Comparison of ENCODE assay signal across 8 cellular contexts in the genomic region with DNA sequence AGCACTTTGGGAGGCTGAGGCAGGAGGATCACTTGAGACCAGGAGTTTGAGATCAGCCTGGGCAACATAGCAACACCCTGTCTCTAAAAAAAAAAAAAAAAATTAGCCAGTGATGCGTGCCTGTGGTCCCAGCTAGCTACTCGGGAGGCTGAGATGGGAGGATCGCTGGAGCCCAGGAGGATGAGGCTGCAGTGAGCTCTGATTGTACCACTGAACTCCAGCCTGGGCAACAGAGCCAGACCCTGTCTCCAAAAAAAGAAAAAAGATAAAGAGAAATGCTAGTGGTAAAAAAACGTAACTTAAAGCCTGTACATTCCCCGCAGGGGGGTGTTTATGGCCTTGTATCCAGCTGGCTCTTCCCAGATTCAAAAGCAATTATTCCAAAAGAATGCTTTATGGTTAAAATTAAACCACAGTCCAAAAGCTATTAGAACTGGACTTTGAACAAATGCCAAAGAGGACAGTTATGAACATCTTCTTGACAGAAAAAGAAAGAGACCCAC. TPM values are rescaled to one million over a fixed set of nuclear protein-coding genes. Genes with fewer than 3 reads are reported as not detected.
A peak's percentile ranks its signal among the peaks of the same experiment; 100 is the strongest.
DNase-seq lines count a peak whose midpoint lies in the region; ATAC-seq and TF ChIP-seq lines count a peak whose summit lies in the region.

No MANE protein-coding gene starts in this region.

- H3K4me3 ChIP-seq in GM08714 (ENCODE audit: low read length) (peak overlapping the region; percentile 55; the same call in 1 of the 2 replicates), esophagus squamous epithelium (peak overlapping the region; percentile 52 to 82 (median 60)), psoas muscle (peak overlapping the region; percentile 70)

- H3K9me3 ChIP-seq in esophagus squamous epithelium (no peaks in the 10 kb centered on the region), psoas muscle (no peaks in the 10 kb centered on the region)

- H3K4me1 ChIP-seq in esophagus squamous epithelium (peaks cover 8 to 49% (median 12%) of the 10 kb centered on the region in 3 donors), psoas muscle (no peaks in the 10 kb centered on the region)

- no peak for TF ChIP-seq POLR2A in esophagus squamous epithelium (IDR thresholded peaks at IDR 0.05)

- H3K36me3 ChIP-seq in esophagus squamous epithelium (no peaks in the 10 kb centered on the region), psoas muscle (ENCODE audit: insufficient read depth in 1 of 2, low read depth in 1 of 2) (no peaks in the 10 kb centered on the region)

- DNase-seq in RPMI7951 (ENCODE audit: low read depth) (peak; percentile 29), esophagus squamous epithelium (lab: John Stamatoyannopoulos, UW) (no peak), psoas muscle (no peak), 8988T (no peak)
- no peak for DNase-seq in activated CD8-positive, alpha-beta memory T cell treated with anti-CD3 and anti-CD28 coated beads, Interleukin-2, amount 50 U/mL, for 48 hours

- ATAC-seq in psoas muscle: no peak
- ATAC-seq in GM18520 (IDR thresholded peaks at IDR 0.05; ENCODE audit: unreplicated experiment): no peak
- no peak for ATAC-seq in HG03135 (IDR thresholded peaks at IDR 0.05; ENCODE audit: unreplicated experiment)

- H3K27ac ChIP-seq in esophagus squamous epithelium: peak overlapping the region; percentile 84 to 94 (median 88)
- peak overlapping the region; percentile 54 for H3K27ac ChIP-seq in psoas muscle

- intact Hi-C loops in esophagus squamous epithelium (cut with DNase I) (loop anchor here (5.0 kb wide), 2 partner anchors 35 to 105 kb away; a partner anchor contains a TSS), psoas muscle (cut with DNase I) (loop anchor here (1.0 to 5.0 kb wide), 4 partner anchors 35 to 190 kb away; a partner anchor contains a TSS)

- WGBS in esophagus squamous epithelium, 2 donors: 59 to 60% methylated on average over 5 of the region's 5 CpGs
- 70 to 71% (median 71%) methylated on average over 5 of the region's 5 CpGs for WGBS in psoas muscle, 3 donors

- H3K27me3 ChIP-seq in esophagus squamous epithelium (no peaks in the 10 kb centered on the region), psoas muscle (ENCODE audit: insufficient read depth in 3 of 3, low read length in 2 of 3) (peaks cover 0 to under 1% (median 0%) of the 10 kb centered on the region in 3 donors)

- no peak for TF ChIP-seq CTCF in esophagus squamous epithelium (IDR thresholded peaks at IDR 0.05)
- no peak for TF ChIP-seq CTCF in psoas muscle (IDR thresholded peaks at IDR 0.05)

RNA-seq across cellular contexts. Expression of a gene that starts 16.4 kb away (rescaled TPM):
- 0.20 TPM in 1 of 2 replicates, not detected in the other for total RNA-seq in RPMI7951 (2014; rRNA removed; shearing (Covaris generic))
- total RNA-seq in esophagus squamous epithelium (under 1 TPM in 1 of 4 donors, not detected in 3; 0.38 TPM), psoas muscle (not detected)
- under 1 TPM in 2 of 3 donors, not detected in 1; 0.05 to 0.20 TPM for polyA plus RNA-seq in psoas muscle

RNA-seq across cellular contexts. Expression of a gene that starts 30.5 kb away (rescaled TPM):
- total RNA-seq in RPMI7951 (2014; rRNA removed; shearing (Covaris generic)): not detected in 2 replicates
- 10 to 100 TPM; 26.5 to 90.9 (median 55.3) TPM for total RNA-seq in esophagus squamous epithelium
- total RNA-seq in psoas muscle: not detected
- under 1 TPM in 1 of 3 donors, not detected in 2; 0.01 TPM for polyA plus RNA-seq in psoas muscle

RNA-seq across cellular contexts. Expression of a gene that starts 36.6 kb away (rescaled TPM):
- 4.2 and 6.7 TPM in 2 replicates for total RNA-seq in RPMI7951 (2014; rRNA removed; shearing (Covaris generic))
- total RNA-seq in esophagus squamous epithelium (10 to 100 TPM; 16.4 to 38.5 (median 23.3) TPM), psoas muscle (10 to 100 TPM in 2 of 4 donors, 1 to 10 TPM in 2; 8.8 to 16.3 (median 12.7) TPM)
- polyA plus RNA-seq in psoas muscle: 10 to 100 TPM in 1 of 3 donors, 1 to 10 TPM in 2; 6.1 to 20.5 (median 6.4) TPM

RNA-seq across cellular contexts. Expression of a gene that starts 40.6 kb away (rescaled TPM):
- 2,043 and 2,212 TPM in 2 replicates for total RNA-seq in RPMI7951 (2014; rRNA removed; shearing (Covaris generic))
- total RNA-seq in esophagus squamous epithelium: 100 to 1,000 TPM; 453 to 833 (median 750) TPM
- total RNA-seq in psoas muscle: 100 to 1,000 TPM; 175 to 388 (median 238) TPM
- 100 to 1,000 TPM; 190 to 843 (median 225) TPM for polyA plus RNA-seq in psoas muscle

RNA-seq across cellular contexts. Expression of a gene that starts 42.9 kb away (rescaled TPM):
- 38.9 and 40.6 TPM in 2 replicates for total RNA-seq in RPMI7951 (2014; rRNA removed; shearing (Covaris generic))
- 10 to 100 TPM; 17.6 to 36.2 (median 31.1) TPM for total RNA-seq in esophagus squamous epithelium
- 10 to 100 TPM; 28.0 to 35.6 (median 31.4) TPM for total RNA-seq in psoas muscle
- polyA plus RNA-seq in psoas muscle: 10 to 100 TPM; 32.5 to 55.3 (median 44.4) TPM

Comparison
In these comparisons a context has a peak if more than half of its experiments do, and no peak if none do; other contexts are left out.
1. RNA of a gene that starts 30.5 kb away (total RNA-seq): 26.5 to 90.9 TPM in esophagus squamous epithelium; not detected in RPMI7951 and not detected in psoas muscle; every median in the first group is over 10 times any median in the second.
2. Peak in every context shown above with its lines, with median percentiles within 50 percentile points of each other: H3K4me3 ChIP-seq.